10 cellular contexts compared by ENCODE assay signal in the genomic region with DNA sequence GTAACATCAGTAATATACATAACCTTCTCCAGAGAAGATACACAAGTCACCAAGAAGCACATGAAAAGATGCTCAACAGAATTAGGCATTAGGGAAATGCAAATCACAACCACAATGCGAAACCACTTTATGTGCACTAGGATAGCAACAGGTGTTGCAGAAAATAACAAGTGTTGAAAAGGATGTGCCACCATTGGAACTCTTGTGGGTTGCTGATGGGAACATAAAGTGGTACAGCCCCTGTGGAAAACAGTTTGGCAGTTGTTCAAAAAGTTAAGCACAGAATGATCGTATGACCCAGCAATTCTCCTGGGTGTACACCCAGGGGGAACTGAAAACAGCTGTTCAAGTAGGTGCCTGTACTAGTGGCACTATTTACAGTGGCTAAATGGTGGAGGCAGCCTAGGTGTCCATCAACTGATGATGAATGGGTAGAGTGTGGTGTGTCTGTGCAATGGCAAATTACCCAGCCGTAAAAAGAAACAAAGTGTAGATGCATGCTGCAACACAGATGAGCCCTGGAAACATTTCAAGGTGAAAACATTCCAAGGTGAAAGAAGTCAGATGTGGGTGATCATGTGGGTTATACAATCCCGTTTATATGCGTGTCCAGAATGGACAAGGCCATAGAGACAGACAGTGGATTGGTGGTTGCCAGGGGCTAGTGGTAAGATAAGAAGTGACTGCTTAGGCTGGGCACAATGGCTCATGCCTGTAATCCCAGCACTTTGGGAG. TPM values are rescaled to one million over a fixed set of nuclear protein-coding genes. Genes with fewer than 3 reads are reported as not detected.
DNase-seq lines count a peak whose midpoint lies in the region; ATAC-seq and TF ChIP-seq lines count a peak whose summit lies in the region.
"Had no signal": no experiment of that assay in that cellular context is flagged by ENCODE, and none has a peak within 500 bp of the region (broad histone marks: within the 10 kb centered on the region; RNA-seq: fewer than 3 reads in every experiment).

No MANE protein-coding gene starts in this region.

- H3K27me3 Mint-ChIP-seq in activated CD4-positive, alpha-beta memory T cell treated with anti-CD3 and anti-CD28 coated beads for 36 hours, result no peaks in the 10 kb centered on the region
- H3K27me3 Mint-ChIP-seq in stimulated activated naive B cell treated with anti-CD40 and anti-IgM and Interleukin-4, amounts not matched to agents 10 μg/mL and 1 μg/mL and 100 μg/mL, for 72 hours, result no peaks in the 10 kb centered on the region

- H3K27ac ChIP-seq in body of pancreas, result no peak overlapping the region

- peaks cover 29% of the 10 kb centered on the region for H3K36me3 Mint-ChIP-seq in activated CD4-positive, alpha-beta memory T cell treated with anti-CD3 and anti-CD28 coated beads for 36 hours
- peaks cover 48 to 81% of the 10 kb centered on the region in 2 donors for H3K36me3 Mint-ChIP-seq in stimulated activated naive B cell treated with anti-CD40 and anti-IgM and Interleukin-4, amounts not matched to agents 10 μg/mL and 1 μg/mL and 100 μg/mL, for 72 hours

- TF ChIP-seq CTCF in body of pancreas (IDR thresholded peaks at IDR 0.05), result no peak

- H3K4me1 ChIP-seq in body of pancreas, result no peaks in the 10 kb centered on the region

- no peak for TF ChIP-seq POLR2A in body of pancreas (IDR thresholded peaks at IDR 0.05)

- no peak overlapping the region for H3K4me3 ChIP-seq in body of pancreas

- ATAC-seq in activated CD4-positive, CD25-positive, alpha-beta regulatory T cell treated with anti-CD3 and anti-CD28 coated beads, Interleukin-2, amount 50 U/mL, for 24 hours, result peak; percentile 25 to 33
- ATAC-seq in HG02938 (IDR thresholded peaks at IDR 0.05; ENCODE audit: unreplicated experiment), result peak; percentile 91
- ATAC-seq in stimulated activated naive B cell treated with anti-CD40 and anti-IgM and Interleukin-4, amounts not matched to agents 10 μg/mL and 1 μg/mL and 100 μg/mL, for 72 hours (replicated peaks), result peak; percentile 97 to 98
- no peak for ATAC-seq in body of pancreas

- no peak for DNase-seq in activated CD4-positive, CD25-positive, alpha-beta regulatory T cell (lab: John Stamatoyannopoulos, UW)
- DNase-seq in activated CD4-positive, alpha-beta memory T cell treated with anti-CD3 and anti-CD28 coated beads for 36 hours, result no peak
- DNase-seq in stimulated activated naive B cell treated with anti-CD40 and anti-IgM and Interleukin-4, amounts not matched to agents 10 μg/mL and 1 μg/mL and 100 μg/mL, for 72 hours, result peak; percentile 73
- no peak for DNase-seq in effector CD8-positive, alpha-beta T cell (lab: John Stamatoyannopoulos, UW)
- DNase-seq in body of pancreas, result no peak
- DNase-seq in GF-D8 (lab: John Stamatoyannopoulos, UW), result no peak
- DNase-seq: ACHN had no signal

- H3K9me3 Mint-ChIP-seq in activated CD4-positive, alpha-beta memory T cell treated with anti-CD3 and anti-CD28 coated beads for 36 hours, result peaks cover 9% of the 10 kb centered on the region
- peaks cover 7 to 9% of the 10 kb centered on the region in 2 donors for H3K9me3 Mint-ChIP-seq in stimulated activated naive B cell treated with anti-CD40 and anti-IgM and Interleukin-4, amounts not matched to agents 10 μg/mL and 1 μg/mL and 100 μg/mL, for 72 hours

- H3K36me3 ChIP-seq in body of pancreas (replicated peaks in 1 of 2; ENCODE audit: insufficient read depth in 1 of 2, low read depth in 2 of 2), result peaks cover 2 to 8% of the 10 kb centered on the region in 2 donors

- WGBS in body of pancreas, 2 donors, result 55 to 68% methylated on average over 5 of the region's 5 CpGs

- H3K27ac Mint-ChIP-seq in activated CD4-positive, alpha-beta memory T cell treated with anti-CD3 and anti-CD28 coated beads for 36 hours, result peak overlapping the region; percentile 33
- peak overlapping the region; percentile 92 for H3K27ac Mint-ChIP-seq in stimulated activated naive B cell treated with anti-CD40 and anti-IgM and Interleukin-4, amounts not matched to agents 10 μg/mL and 1 μg/mL and 100 μg/mL, for 72 hours
- H3K27ac Mint-ChIP-seq: nephron had no signal

- CTCF ChIA-PET in activated CD4-positive, alpha-beta memory T cell treated with anti-CD3 and anti-CD28 coated beads for 36 hours (lab: Charles Lee), result no interaction called here

- peaks cover 40% of the 10 kb centered on the region for H3K4me1 Mint-ChIP-seq in activated CD4-positive, alpha-beta memory T cell treated with anti-CD3 and anti-CD28 coated beads for 36 hours (ENCODE audit: low read depth)
- H3K4me1 Mint-ChIP-seq in stimulated activated naive B cell treated with anti-CD40 and anti-IgM and Interleukin-4, amounts not matched to agents 10 μg/mL and 1 μg/mL and 100 μg/mL, for 72 hours, result peaks cover 39 to 68% of the 10 kb centered on the region in 2 donors
- H3K4me1 Mint-ChIP-seq: nephron had no signal

- H3K9me3 ChIP-seq in body of pancreas, result no peaks in the 10 kb centered on the region

- POLR2A ChIA-PET in activated CD4-positive, alpha-beta memory T cell treated with anti-CD3 and anti-CD28 coated beads for 36 hours (lab: Charles Lee), result no interaction called here

- no peaks in the 10 kb centered on the region for H3K27me3 ChIP-seq in body of pancreas

- no peak overlapping the region for H3K4me3 Mint-ChIP-seq in activated CD4-positive, alpha-beta memory T cell treated with anti-CD3 and anti-CD28 coated beads for 36 hours
- peak overlapping the region; percentile 13 to 37 for H3K4me3 Mint-ChIP-seq in stimulated activated naive B cell treated with anti-CD40 and anti-IgM and Interleukin-4, amounts not matched to agents 10 μg/mL and 1 μg/mL and 100 μg/mL, for 72 hours
- H3K4me3 Mint-ChIP-seq: nephron had no signal

- intact Hi-C loops in activated CD4-positive, alpha-beta memory T cell treated with anti-CD3 and anti-CD28 coated beads for 36 hours (cut with micrococcal nuclease), result no loop called here
- intact Hi-C loops in body of pancreas (cut with DNase I), result no loop called here

RNA-seq across cellular contexts. Expression of gene CCDC69, which starts 27.2 kb away (rescaled TPM):
- 10 to 100 TPM; 24.6 to 27.6 TPM for total RNA-seq in activated CD4-positive, alpha-beta memory T cell treated with anti-CD3 and anti-CD28 coated beads for 36 hours
- total RNA-seq in body of pancreas, result 10 to 100 TPM; 34.8 to 44.8 TPM

RNA-seq across cellular contexts. Expression of gene ANXA6, which starts 39.1 kb away (rescaled TPM):
- 100 to 1,000 TPM; 430 to 443 TPM for total RNA-seq in activated CD4-positive, alpha-beta memory T cell treated with anti-CD3 and anti-CD28 coated beads for 36 hours
- total RNA-seq in body of pancreas, result 10 to 100 TPM; 60.3 to 60.4 TPM

RNA-seq across cellular contexts. Expression of gene GM2A, which starts 56.3 kb away (rescaled TPM):
- total RNA-seq in activated CD4-positive, alpha-beta memory T cell treated with anti-CD3 and anti-CD28 coated beads for 36 hours, result 10 to 100 TPM; 28.7 to 29.1 TPM
- total RNA-seq in body of pancreas, result 10 to 100 TPM in 1 of 2 donors, 1 to 10 TPM in 1; 8.9 to 17.9 TPM

Comparison
In these comparisons a context has a peak if more than half of its experiments do, and no peak if none do; other contexts are left out.
1. RNA of gene ANXA6, which starts 39.1 kb away (total RNA-seq): 430 to 443 TPM in activated CD4-positive, alpha-beta memory T cell treated with anti-CD3 and anti-CD28 coated beads for 36 hours; 60.3 to 60.4 TPM in body of pancreas; every median in the first group is over 4 times any median in the second.